ENCODE assay signal across 14 cellular contexts in the genomic region with DNA sequence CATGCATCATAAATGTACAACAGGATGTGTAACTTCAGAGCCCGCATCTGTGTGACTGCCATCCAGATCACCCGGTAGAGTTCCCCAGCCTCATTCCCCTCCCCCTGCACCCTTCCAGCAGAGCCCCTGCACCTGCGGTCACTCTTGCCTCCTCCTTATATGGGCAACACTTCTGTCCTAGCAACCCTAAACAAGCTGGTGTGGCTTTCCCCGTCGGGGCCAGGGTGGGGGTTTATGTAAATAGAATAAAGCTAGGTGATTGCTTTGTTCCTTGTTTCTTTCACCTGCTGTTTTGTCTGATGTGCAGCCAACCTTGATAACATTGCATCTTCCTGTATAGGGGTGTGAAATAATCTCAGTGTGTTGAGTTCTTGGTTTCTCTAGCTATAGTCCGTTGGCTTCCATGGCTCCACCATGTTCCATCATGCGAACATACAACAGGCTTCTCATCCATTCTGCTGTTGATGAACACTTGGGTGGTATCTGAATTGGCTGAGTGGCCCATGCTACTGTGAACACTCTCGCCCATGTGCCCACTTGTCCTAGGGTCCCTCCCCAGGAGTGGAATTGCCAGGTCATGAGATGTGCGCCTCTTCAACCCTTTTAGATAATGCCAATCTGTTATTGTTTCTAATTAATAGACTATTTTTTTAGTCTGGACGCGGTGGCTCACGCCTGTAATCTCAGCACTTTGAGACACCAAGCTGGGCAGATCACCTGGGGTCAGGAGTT.
DNase-seq lines count a peak whose midpoint lies in the region; FAIRE-seq and TF ChIP-seq lines count a peak whose summit lies in the region.
"Had no signal": no experiment of that assay in that cellular context is flagged by ENCODE, and none has a peak within 500 bp of the region (broad histone marks: within the 10 kb centered on the region; RNA-seq: fewer than 3 reads in every experiment).

No MANE protein-coding gene starts in this region.

- no peak overlapping the region for H3K4ac ChIP-seq in H1 (replicated peaks; ENCODE audit: insufficient read length, low read depth, low read length)
- no peak overlapping the region for H3K4ac ChIP-seq in mesenchymal stem cell (ENCODE audit: low read depth in 1 of 2, low read length in 2 of 2)

- no peak overlapping the region for H3K4me2 ChIP-seq in H1 (ENCODE audit: insufficient read depth in 1 of 2, low read depth in 2 of 2, low read length in 2 of 2)
- H3K4me2 ChIP-seq in mesenchymal stem cell (ENCODE audit: low read length, poor library complexity, severe bottlenecking): no peak overlapping the region

- CTCF ChIA-PET in activated naive CD4-positive, alpha-beta T cell treated with anti-CD3 and anti-CD28 coated beads, Interleukin-2, amount 10 ng/mL, durations not matched to agents 7 days and 5 days (lab: Charles Lee): no interaction called here
- CTCF ChIA-PET in activated naive CD4-positive, alpha-beta T cell treated with anti-CD3 and anti-CD28 coated beads for 36 hours (lab: Charles Lee): interaction anchor here (0.7 kb wide), 1 partner anchor 138 kb away, joined by 3 read pairs; no protein-coding TSS in a partner anchor
- CTCF ChIA-PET in H1 (lab: Charles Lee; ENCODE audit: partially characterized antibody): interaction anchor here (2.4 kb wide), 1 partner anchor 15 kb away, joined by 14 read pairs; no protein-coding TSS in a partner anchor

- H2BK15ac ChIP-seq in H1 (ENCODE audit: low read length): no peak overlapping the region
- H2BK15ac ChIP-seq in mesenchymal stem cell (ENCODE audit: low read depth, poor library complexity, severe bottlenecking): no peak overlapping the region

- no peak overlapping the region for H3K4me3 Mint-ChIP-seq in activated naive CD4-positive, alpha-beta T cell treated with anti-CD3 and anti-CD28 coated beads, Interleukin-2, amount 10 ng/mL, durations not matched to agents 7 days and 5 days
- H3K4me3 Mint-ChIP-seq in activated naive CD4-positive, alpha-beta T cell treated with anti-CD3 and anti-CD28 coated beads for 36 hours: no peak overlapping the region
- H3K4me3 Mint-ChIP-seq: activated T-cell treated with anti-CD3 and anti-CD28 coated beads, Interleukin-2, amount 50 U/mL, for 4 hours had no signal

- H2BK5ac ChIP-seq in H1 (ENCODE audit: low read depth, low read length) (no peak overlapping the region), mesenchymal stem cell (ENCODE audit: low read depth, low read length, poor library complexity, severe bottlenecking) (no peak overlapping the region)

- H3K27ac ChIP-seq in H1 (ENCODE audit: low read depth, low read length) (no peak overlapping the region), testis (no peak overlapping the region), mesenchymal stem cell (ENCODE audit: low read length, poor library complexity, severe bottlenecking) (no peak overlapping the region)
- H3K27ac ChIP-seq: ovary had no signal

- no peak overlapping the region for H3K27ac Mint-ChIP-seq in activated naive CD4-positive, alpha-beta T cell treated with anti-CD3 and anti-CD28 coated beads, Interleukin-2, amount 10 ng/mL, durations not matched to agents 7 days and 5 days
- H3K27ac Mint-ChIP-seq in activated naive CD4-positive, alpha-beta T cell treated with anti-CD3 and anti-CD28 coated beads for 36 hours: no peak overlapping the region

- no peak overlapping the region for H3K18ac ChIP-seq in H1 (ENCODE audit: extremely low read depth, low read length)
- H3K18ac ChIP-seq in mesenchymal stem cell (ENCODE audit: low read depth in 1 of 2, low read length in 2 of 2): no peak overlapping the region

- no peak overlapping the region for H4K5ac ChIP-seq in H1 (ENCODE audit: insufficient read length, low read depth, low read length)

- H3K4me1 ChIP-seq in H1 (replicated peaks in 1 of 4; ENCODE audit: control insufficient read depth in 3 of 4, insufficient read depth in 4 of 4, low read length in 3 of 4) (peaks cover 0 to 6% (median 4%) of the 10 kb centered on the region in 4 experiments; a peak in 5 of 7 replicates), testis (no peaks in the 10 kb centered on the region), mesenchymal stem cell (ENCODE audit: control insufficient read depth, insufficient read depth, low read depth, low read length) (no peaks in the 10 kb centered on the region)

- no peaks in the 10 kb centered on the region for H4K20me1 ChIP-seq in H1 (replicated peaks in 1 of 2; ENCODE audit: control insufficient read depth in 1 of 2, insufficient read depth in 2 of 2, low read length in 2 of 2)

- H4K91ac ChIP-seq in H1 (replicated peaks; ENCODE audit: insufficient read length, low read length): no peak overlapping the region
- no peak overlapping the region for H4K91ac ChIP-seq in mesenchymal stem cell (ENCODE audit: low read length)

- H3K9ac ChIP-seq in H1 (replicated peaks in 1 of 4; ENCODE audit: extremely low read depth in 1 of 4, low read depth in 3 of 4, low read length in 3 of 4): no peak overlapping the region
- H3K9ac ChIP-seq in mesenchymal stem cell (ENCODE audit: low read length): no peak overlapping the region

- H2BK12ac ChIP-seq in H1 (ENCODE audit: low read depth, low read length) (no peak overlapping the region), mesenchymal stem cell (ENCODE audit: low read length in 2 of 2) (no peak overlapping the region)

- TF ChIP-seq CTCF in H1 (IDR thresholded peaks at IDR 0.05; ENCODE audit: control extremely low read depth in 1 of 3, insufficient read depth in 1 of 3, low read depth in 1 of 3, low read length in 3 of 3) (no peak), testis (IDR thresholded peaks at IDR 0.05) (no peak)

- no peaks in the 10 kb centered on the region for H3K23me2 ChIP-seq in H1 (ENCODE audit: low read depth, low read length)

- H3K14ac ChIP-seq in H1 (ENCODE audit: insufficient read length) (no peak overlapping the region), mesenchymal stem cell (ENCODE audit: low read length in 2 of 2) (no peak overlapping the region)

- intact Hi-C loops in activated naive CD4-positive, alpha-beta T cell treated with anti-CD3 and anti-CD28 coated beads for 36 hours (cut with micrococcal nuclease): no loop called here
- intact Hi-C loops in testis (cut with DNase I; ENCODE audit: low total_unique reads): no loop called here

- H2AK5ac ChIP-seq in H1 (ENCODE audit: low read depth, low read length): no peak overlapping the region
- H2AK5ac ChIP-seq in mesenchymal stem cell (ENCODE audit: low read length, severe bottlenecking): no peak overlapping the region

- no peaks in the 10 kb centered on the region for H3K27me3 ChIP-seq in H1 (replicated peaks in 1 of 4; ENCODE audit: control insufficient read depth in 3 of 4, extremely low read depth in 1 of 4, insufficient read depth in 3 of 4, low read length in 3 of 4)
- no peaks in the 10 kb centered on the region for H3K27me3 ChIP-seq in testis
- H3K27me3 ChIP-seq in mesenchymal stem cell (ENCODE audit: control insufficient read depth in 1 of 2, insufficient read depth in 1 of 2, low read length in 2 of 2): no peaks in the 10 kb centered on the region
- H3K27me3 ChIP-seq: ovary had no signal

- 70% methylated on average over 12 of the region's 12 CpGs; no CpG with 5 or more reads in 1 of the 2 experiments for WGBS in H1 (ENCODE audit: extremely low coverage in 1 of 2, insufficient coverage in 1 of 2, insufficient read length in 1 of 2, insufficient replicate concordance in 2 of 2, low coverage in 1 of 2, low lambda C conversion rate in 2 of 2, missing lambda C conversion rate in 1 of 2), 2 experiments
- 74 to 91% methylated on average over 12 of the region's 12 CpGs for WGBS in testis, 2 donors
- WGBS in mesenchymal stem cell: 82% methylated on average over 10 of the region's 12 CpGs

- no peaks in the 10 kb centered on the region for H3K36me3 Mint-ChIP-seq in activated naive CD4-positive, alpha-beta T cell treated with anti-CD3 and anti-CD28 coated beads, Interleukin-2, amount 10 ng/mL, durations not matched to agents 7 days and 5 days
- H3K36me3 Mint-ChIP-seq in activated naive CD4-positive, alpha-beta T cell treated with anti-CD3 and anti-CD28 coated beads for 36 hours (ENCODE audit: low read depth): no peaks in the 10 kb centered on the region

- POLR2A ChIA-PET in H1 (lab: Charles Lee; ENCODE audit: partially characterized antibody): no interaction called here

- H3K27me3 Mint-ChIP-seq in activated naive CD4-positive, alpha-beta T cell treated with anti-CD3 and anti-CD28 coated beads, Interleukin-2, amount 10 ng/mL, durations not matched to agents 7 days and 5 days: peaks cover 8% of the 10 kb centered on the region
- H3K27me3 Mint-ChIP-seq in activated naive CD4-positive, alpha-beta T cell treated with anti-CD3 and anti-CD28 coated beads for 36 hours (ENCODE audit: low read depth): peaks cover 6% of the 10 kb centered on the region

- H3K9me3 Mint-ChIP-seq in activated naive CD4-positive, alpha-beta T cell treated with anti-CD3 and anti-CD28 coated beads, Interleukin-2, amount 10 ng/mL, durations not matched to agents 7 days and 5 days: peaks cover 11% of the 10 kb centered on the region
- peaks cover under 1% of the 10 kb centered on the region for H3K9me3 Mint-ChIP-seq in activated naive CD4-positive, alpha-beta T cell treated with anti-CD3 and anti-CD28 coated beads for 36 hours

- H4K8ac ChIP-seq in H1 (ENCODE audit: extremely low read depth, insufficient read depth, low read length): no peak overlapping the region
- no peak overlapping the region for H4K8ac ChIP-seq in mesenchymal stem cell (ENCODE audit: low read length)

- no peak for FAIRE-seq in H1 (lab: Jason Lieb, UNC)
- FAIRE-seq: GM12891 had no signal

- H2AFZ ChIP-seq in H1 (ENCODE audit: low read length): no peak overlapping the region
- no peak overlapping the region for H2AFZ ChIP-seq in mesenchymal stem cell (ENCODE audit: low read depth, low read length)

- H3K9me3 ChIP-seq in H1 (ENCODE audit: insufficient read depth in 2 of 2, low read depth in 1 of 2, low read length in 1 of 2) (peaks cover 11 to 32% of the 10 kb centered on the region in 2 experiments), testis (no peaks in the 10 kb centered on the region), mesenchymal stem cell (ENCODE audit: control insufficient read depth, low read length) (peaks cover 10% of the 10 kb centered on the region)
- H3K9me3 ChIP-seq: ovary had no signal

- no peak for TF ChIP-seq RAD21 in H1 (IDR thresholded peaks at IDR 0.05 in 1 of 2, conservative IDR thresholded peaks at IDR 0.05 in 1 of 2; ENCODE audit: low read depth in 2 of 2, low read length in 2 of 2)

- H2BK120ac ChIP-seq in H1 (replicated peaks; ENCODE audit: low read depth, low read length) (no peak overlapping the region), mesenchymal stem cell (ENCODE audit: low read depth, low read length) (no peak overlapping the region)

- no peak overlapping the region for H3K4me3 ChIP-seq in H1 (ENCODE audit: extremely low read depth in 1 of 4, insufficient read depth in 2 of 4, low read depth in 3 of 4, low read length in 4 of 4)
- H3K4me3 ChIP-seq in testis: no peak overlapping the region
- no peak overlapping the region for H3K4me3 ChIP-seq in mesenchymal stem cell (ENCODE audit: insufficient read depth in 1 of 2, low read depth in 1 of 2, low read length in 2 of 2)
- H3K4me3 ChIP-seq: ovary had no signal

- TF ChIP-seq EP300 in H1 (IDR thresholded peaks at IDR 0.05; ENCODE audit: borderline replicate concordance in 1 of 2, low read depth in 2 of 2, low read length in 2 of 2): peak in 1 of 2 experiments; percentile 47; a peak in 1 of 3 replicates

- no peak for TF ChIP-seq POLR2A in H1 (IDR thresholded peaks at IDR 0.05; ENCODE audit: control extremely low read depth in 1 of 2, low read depth in 2 of 2, low read length in 2 of 2)
- TF ChIP-seq POLR2A in testis (IDR thresholded peaks at IDR 0.05): no peak

- no peak overlapping the region for H3K56ac ChIP-seq in H1 (replicated peaks; ENCODE audit: insufficient read length, low read depth, low read length)

- H3K4me1 Mint-ChIP-seq in activated naive CD4-positive, alpha-beta T cell treated with anti-CD3 and anti-CD28 coated beads, Interleukin-2, amount 10 ng/mL, durations not matched to agents 7 days and 5 days: no peaks in the 10 kb centered on the region
- no peaks in the 10 kb centered on the region for H3K4me1 Mint-ChIP-seq in activated naive CD4-positive, alpha-beta T cell treated with anti-CD3 and anti-CD28 coated beads for 36 hours (ENCODE audit: low read depth)

- H3K36me3 ChIP-seq in H1 (ENCODE audit: control insufficient read depth in 2 of 4, insufficient read depth in 4 of 4, low read length in 3 of 4) (no peaks in the 10 kb centered on the region), testis (ENCODE audit: low read depth, missing control alignments) (no peaks in the 10 kb centered on the region), mesenchymal stem cell (ENCODE audit: control insufficient read depth in 1 of 2, insufficient read depth in 2 of 2, low read depth in 1 of 2, low read length in 2 of 2) (peaks cover 0 to 2% of the 10 kb centered on the region in 2 experiments)
- H3K36me3 ChIP-seq: ovary had no signal

- H3K79me2 ChIP-seq in H1 (ENCODE audit: control insufficient read depth in 1 of 2, insufficient read depth in 2 of 2, low read length in 2 of 2): no peaks in the 10 kb centered on the region

- H3K79me1 ChIP-seq in H1 (ENCODE audit: low read depth, low read length) (no peaks in the 10 kb centered on the region), mesenchymal stem cell (replicated peaks; ENCODE audit: low read length, poor library complexity, severe bottlenecking) (no peaks in the 10 kb centered on the region)

- DNase-seq in activated naive CD4-positive, alpha-beta T cell treated with anti-CD3 and anti-CD28 coated beads, Interleukin-2, amount 10 ng/mL, durations not matched to agents 7 days and 5 days: peak; percentile 17
- DNase-seq in activated naive CD4-positive, alpha-beta T cell treated with anti-CD3 and anti-CD28 coated beads for 36 hours: no peak
- DNase-seq in NCI-H345 (lab: John Stamatoyannopoulos, UW) (peak; percentile 82), H1 (ENCODE audit: low read depth in 1 of 2, low spot score in 2 of 2) (peak in 1 of 2 experiments; percentile 43), testis (peak; percentile 7), DMS53 treated with DMSO at 0.1 percent for 48 hours (lab: John Stamatoyannopoulos, UW; ENCODE audit: unreplicated experiment) (no peak), NCI-H2227 treated with DMSO at 0.1 percent for 48 hours (lab: John Stamatoyannopoulos, UW) (no peak), mesenchymal stem cell (no peak)
- DNase-seq: ACHN; activated CD4-positive, alpha-beta T cell treated with anti-CD3 and anti-CD28 coated beads for 4 hours; activated T-cell treated with anti-CD3 and anti-CD28 coated beads, Interleukin-2, amount 50 U/mL, for 4 hours; cortex of kidney had no signal

- no peak overlapping the region for H3K23ac ChIP-seq in H1 (ENCODE audit: insufficient read length)
- H3K23ac ChIP-seq in mesenchymal stem cell (ENCODE audit: low read length in 2 of 2): no peak overlapping the region

- H2BK20ac ChIP-seq in H1 (ENCODE audit: low read length): no peak overlapping the region

Comparison
In these comparisons a context has a peak if more than half of its experiments do, and no peak if none do; other contexts are left out.
1. DNase-seq: peak in activated naive CD4-positive, alpha-beta T cell treated with anti-CD3 and anti-CD28 coated beads, Interleukin-2, amount 10 ng/mL, durations not matched to agents 7 days and 5 days (single experiment), NCI-H345 (single experiment) and testis (single experiment); none in activated naive CD4-positive, alpha-beta T cell treated with anti-CD3 and anti-CD28 coated beads for 36 hours (single experiment), DMS53 treated with DMSO at 0.1 percent for 48 hours (single experiment), NCI-H2227 treated with DMSO at 0.1 percent for 48 hours (single experiment) and mesenchymal stem cell (single experiment).